Comparison of ENCODE assay signal across 16 cellular contexts in genomic region chr17:27650836-27651235, GRCh38. TPM values are rescaled to one million over a fixed set of nuclear protein-coding genes. Genes with fewer than 3 reads are reported as not detected.
A peak's percentile ranks its signal among the peaks of the same experiment; 100 is the strongest.
DNase-seq lines count a peak whose midpoint lies in the region; ATAC-seq, FAIRE-seq and TF ChIP-seq lines count a peak whose summit lies in the region.
"Had no signal": no experiment of that assay in that cellular context is flagged by ENCODE, and none has a peak within 500 bp of the region (broad histone marks: within the 10 kb centered on the region; RNA-seq: fewer than 3 reads in every experiment).

No MANE protein-coding gene starts in this region.

- H3K4me3 ChIP-seq in Jurkat, Clone E6-1 (ENCODE audit: low read length) = no peak overlapping the region
- H3K4me3 ChIP-seq in kidney (ENCODE audit: low read length in 2 of 2) (no peak overlapping the region), sigmoid colon (no peak overlapping the region), tibial nerve (no peak overlapping the region)
- H3K4me3 ChIP-seq: GM12878 had no signal

- DNase-seq in Jurkat, Clone E6-1 (ENCODE audit: low read depth, low spot score) = peak; percentile 37
- DNase-seq in kidney (peak; percentile 53), sigmoid colon (peak; percentile 45), tibial nerve (ENCODE audit: low spot score in 2 of 2) (no peak), NCI-H1930 (lab: John Stamatoyannopoulos, UW) (no peak), T-cell (no peak)
- DNase-seq: DMS79, GOT3 had no signal

- no peaks in the 10 kb centered on the region for H3K27me3 ChIP-seq in sigmoid colon
- no peaks in the 10 kb centered on the region for H3K27me3 ChIP-seq in tibial nerve
- H3K27me3 ChIP-seq: BE2C had no signal

- no peak for ATAC-seq in T-cell (replicated peaks in 1 of 4)

- H3K4me1 ChIP-seq in kidney (ENCODE audit: control insufficient read depth in 1 of 2, insufficient read depth in 1 of 2, low read depth in 1 of 2, low read length in 2 of 2) = no peaks in the 10 kb centered on the region
- H3K4me1 ChIP-seq in sigmoid colon = peaks cover 0 to 6% (median 0%) of the 10 kb centered on the region in 4 donors
- no peaks in the 10 kb centered on the region for H3K4me1 ChIP-seq in tibial nerve
- H3K4me1 ChIP-seq: BE2C, Caco-2 had no signal

- whole genome bisulfite sequencing in sigmoid colon, 2 donors = 77 to 84% methylated on average over 11 of the region's 11 CpGs
- 79 to 85% methylated on average over 11 of the region's 11 CpGs for whole genome bisulfite sequencing in tibial nerve, 2 donors

- no peak overlapping the region for H3K4me3 Mint-ChIP-seq in T-cell
- H3K4me3 Mint-ChIP-seq: CD4-positive, alpha-beta T cell; H9 had no signal

- H3K36me3 Mint-ChIP-seq in T-cell = peaks cover 17% of the 10 kb centered on the region

- TF ChIP-seq CTCF in kidney (IDR thresholded peaks at IDR 0.05; ENCODE audit: borderline replicate concordance, extremely low read depth, insufficient read depth) (no peak), sigmoid colon (IDR thresholded peaks at IDR 0.05) (no peak), tibial nerve (IDR thresholded peaks at IDR 0.05) (no peak)

- peaks cover 6 to 11% (median 10%) of the 10 kb centered on the region in 3 donors for H3K4me1 Mint-ChIP-seq in T-cell

- POLR2A ChIA-PET in T-cell (lab: Charles Lee) = no interaction called here

- TF ChIP-seq POLR2A in sigmoid colon (IDR thresholded peaks at IDR 0.05) = no peak
- no peak for TF ChIP-seq POLR2A in tibial nerve (IDR thresholded peaks at IDR 0.05)

- H3K9me3 Mint-ChIP-seq in T-cell = no peaks in the 10 kb centered on the region
- H3K9me3 Mint-ChIP-seq: CD4-positive, alpha-beta T cell; H9 had no signal

- no peak overlapping the region for H3K9ac ChIP-seq in kidney (ENCODE audit: low read length in 2 of 2)

- no peaks in the 10 kb centered on the region for H3K9me3 ChIP-seq in kidney (ENCODE audit: control insufficient read depth in 1 of 2, low read length in 2 of 2)
- H3K9me3 ChIP-seq in sigmoid colon = no peaks in the 10 kb centered on the region
- H3K9me3 ChIP-seq in tibial nerve = no peaks in the 10 kb centered on the region
- H3K9me3 ChIP-seq: BE2C, Caco-2 had no signal

- H3K27ac ChIP-seq in kidney (ENCODE audit: low read depth in 2 of 2, low read length in 2 of 2) (no peak overlapping the region), sigmoid colon (no peak overlapping the region), tibial nerve (no peak overlapping the region)

- FAIRE-seq in kidney (lab: Jason Lieb, UNC) = no peak
- FAIRE-seq: A204.1, D721Med had no signal

- peaks cover 0 to 2% of the 10 kb centered on the region in 2 donors for H3K27me3 Mint-ChIP-seq in T-cell

- no peak for TF ChIP-seq EP300 in sigmoid colon (IDR thresholded peaks at IDR 0.05)
- no peak for TF ChIP-seq EP300 in tibial nerve (IDR thresholded peaks at IDR 0.05)

- CTCF ChIA-PET in T-cell (lab: Charles Lee) = interaction anchor here (0.6 to 3.2 kb wide), 17 partner anchors 8 to 744 kb away, joined by 3 to 30 read pairs (median 3); no protein-coding TSS in a partner anchor

- H3K36me3 ChIP-seq in kidney (ENCODE audit: control insufficient read depth in 1 of 2, insufficient read depth in 2 of 2, low read length in 2 of 2) (no peaks in the 10 kb centered on the region), sigmoid colon (no peaks in the 10 kb centered on the region), tibial nerve (peaks cover 0 to 7% (median 0%) of the 10 kb centered on the region in 3 donors)
- H3K36me3 ChIP-seq: BE2C had no signal

- no peak overlapping the region for H3K27ac Mint-ChIP-seq in T-cell
- H3K27ac Mint-ChIP-seq: CD4-positive, alpha-beta T cell had no signal

- intact Hi-C loops in kidney (cut with DNase I) (no loop called here), sigmoid colon (cut with DNase I) (loop anchor here (1.0 to 5.0 kb wide), 4 partner anchors 48 to 414 kb away; no protein-coding TSS in a partner anchor)

RNA-seq across cellular contexts. Expression of gene LGALS9, which starts 19.8 kb away (rescaled TPM):
- 22.1 TPM for polyA plus RNA-seq in Jurkat, Clone E6-1 (2012; ENCODE audit: insufficient read depth, insufficient read length)
- total RNA-seq in kidney = 50.8 TPM
- polyA plus RNA-seq in kidney (ENCODE audit: insufficient read depth, low read depth, low replicate concordance) = 16.4 TPM
- total RNA-seq in sigmoid colon = 10 to 100 TPM; 17.8 to 33.2 (median 22.2) TPM
- 100 to 1,000 TPM; 333 to 476 (median 455) TPM for polyA plus RNA-seq in sigmoid colon
- 10 to 100 TPM; 11.9 to 73.5 (median 20.7) TPM for total RNA-seq in tibial nerve
- 10 to 100 TPM; 17.8 to 53.3 (median 33.1) TPM for total RNA-seq in T-cell
- total RNA-seq: G401 had no signal

Comparison
In these comparisons a context has a peak if more than half of its experiments do, and no peak if none do; other contexts are left out.
1. DNase-seq: peak in Jurkat, Clone E6-1 (single experiment), kidney (single experiment) and sigmoid colon (single experiment); none in tibial nerve (0 of 2), NCI-H1930 (0 of 2) and T-cell (0 of 34).